In the genomic region with DNA sequence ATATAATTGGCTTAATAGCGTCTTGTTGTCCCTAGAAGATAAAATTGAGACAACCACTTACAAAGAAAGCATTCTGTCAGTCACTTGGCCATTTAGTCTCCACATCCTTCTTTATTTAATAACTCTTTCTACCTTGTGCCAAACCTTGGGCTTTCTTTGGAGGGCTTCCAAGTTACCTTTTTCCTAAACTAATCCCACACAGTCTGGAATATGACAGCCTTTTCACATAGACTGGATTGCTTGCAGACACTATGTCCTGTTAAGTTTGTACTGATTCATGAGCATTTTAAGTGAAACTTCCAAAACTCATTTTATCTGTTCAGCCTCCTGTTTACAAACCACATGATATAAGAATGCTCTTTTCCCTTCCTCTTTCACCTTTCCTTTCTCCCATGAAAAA, we compare ENCODE assay signal across 23 cellular contexts.
DNase-seq lines count a peak whose midpoint lies in the region; ATAC-seq, FAIRE-seq and TF ChIP-seq lines count a peak whose summit lies in the region.
"Had no signal": no experiment of that assay in that cellular context is flagged by ENCODE, and none has a peak within 500 bp of the region (broad histone marks: within the 10 kb centered on the region; RNA-seq: fewer than 3 reads in every experiment).

No MANE protein-coding gene starts in this region.

- no peaks in the 10 kb centered on the region for H3K36me3 Mint-ChIP-seq in CD8-positive, alpha-beta T cell
- H3K36me3 Mint-ChIP-seq in activated T-helper 2 cell treated with anti-CD3 and anti-CD28 coated beads, Interferon-gamma antibody, Interleukin-2, Interleukin-4, amounts not matched to agents 10 μg/mL and 5 μg/mL and 100 μg/mL, durations not matched to agents 14 hours and 24 hours and 36 hours (ENCODE audit: low read depth) = no peaks in the 10 kb centered on the region
- H3K36me3 Mint-ChIP-seq: CD14-positive monocyte had no signal

- H3K27me3 ChIP-seq in CD8-positive, alpha-beta T cell (ENCODE audit: insufficient read depth, low read length) = no peaks in the 10 kb centered on the region
- H3K27me3 ChIP-seq: BLaER1 treated with 17β-estradiol and CSF1 and Interleukin-3, amounts not matched to agents 10 nM and 100 nM had no signal

- no peaks in the 10 kb centered on the region for H3K27me3 Mint-ChIP-seq in CD8-positive, alpha-beta T cell (ENCODE audit: low read depth)
- no peaks in the 10 kb centered on the region for H3K27me3 Mint-ChIP-seq in activated T-helper 2 cell treated with anti-CD3 and anti-CD28 coated beads, Interferon-gamma antibody, Interleukin-2, Interleukin-4, amounts not matched to agents 10 μg/mL and 5 μg/mL and 100 μg/mL, durations not matched to agents 14 hours and 24 hours and 36 hours (ENCODE audit: low read depth)
- H3K27me3 Mint-ChIP-seq: B cell; CD4-positive, alpha-beta T cell had no signal

- no peak overlapping the region for H3K27ac Mint-ChIP-seq in CD8-positive, alpha-beta T cell
- H3K27ac Mint-ChIP-seq in activated T-helper 2 cell treated with anti-CD3 and anti-CD28 coated beads, Interferon-gamma antibody, Interleukin-2, Interleukin-4, amounts not matched to agents 10 μg/mL and 5 μg/mL and 100 μg/mL, durations not matched to agents 14 hours and 24 hours and 36 hours = no peak overlapping the region
- H3K27ac Mint-ChIP-seq: B cell; CD14-positive monocyte; CD4-positive, alpha-beta T cell; HFFc6 had no signal

- ATAC-seq in CD8-positive, alpha-beta T cell = no peak
- ATAC-seq in HG03025 (IDR thresholded peaks at IDR 0.05; ENCODE audit: low FRiP score, unreplicated experiment) = no peak
- ATAC-seq: GM12878 had no signal

- no peaks in the 10 kb centered on the region for H3K9me3 Mint-ChIP-seq in CD8-positive, alpha-beta T cell
- no peaks in the 10 kb centered on the region for H3K9me3 Mint-ChIP-seq in activated T-helper 2 cell treated with anti-CD3 and anti-CD28 coated beads, Interferon-gamma antibody, Interleukin-2, Interleukin-4, amounts not matched to agents 10 μg/mL and 5 μg/mL and 100 μg/mL, durations not matched to agents 14 hours and 24 hours and 36 hours
- H3K9me3 Mint-ChIP-seq: CD4-positive, alpha-beta T cell had no signal

- no peak for TF ChIP-seq CTCF in D721Med (IDR thresholded peaks at IDR 0.05; ENCODE audit: insufficient read depth, missing control alignments)
- TF ChIP-seq CTCF in CD8-positive, alpha-beta T cell (IDR thresholded peaks at IDR 0.05) = no peak

- CTCF ChIA-PET in CD8-positive, alpha-beta T cell (lab: Charles Lee) = no interaction called here

- POLR2A ChIA-PET in CD8-positive, alpha-beta T cell (lab: Charles Lee) = no interaction called here

- peak; percentile 85 for FAIRE-seq in D721Med (lab: Jason Lieb, UNC)
- FAIRE-seq: A204.1, GM12878, GM18507, H54 had no signal

- intact Hi-C loops in CD8-positive, alpha-beta T cell (cut with DNase I, micrococcal nuclease) = no loop called here
- intact Hi-C loops in activated T-helper 2 cell treated with anti-CD3 and anti-CD28 coated beads, Interferon-gamma antibody, Interleukin-2, Interleukin-4, amounts not matched to agents 10 μg/mL and 5 μg/mL and 100 μg/mL, durations not matched to agents 14 hours and 24 hours and 36 hours (cut with micrococcal nuclease) = no loop called here

- no peaks in the 10 kb centered on the region for H3K36me3 ChIP-seq in CD8-positive, alpha-beta T cell (ENCODE audit: insufficient read depth, low read length)
- H3K36me3 ChIP-seq: HAP-1 had no signal

- no peaks in the 10 kb centered on the region for H3K9me3 ChIP-seq in CD8-positive, alpha-beta T cell (ENCODE audit: low read length)
- H3K9me3 ChIP-seq: HAP-1 had no signal

- no peak overlapping the region for H3K4me3 ChIP-seq in CD8-positive, alpha-beta T cell (ENCODE audit: low read depth, low read length)
- H3K4me3 ChIP-seq: BLaER1 treated with 17β-estradiol and CSF1 and Interleukin-3, amounts not matched to agents 10 nM and 100 nM; GM12878; HAP-1 had no signal

- H3K27ac ChIP-seq in CD8-positive, alpha-beta T cell (ENCODE audit: low read depth, low read length) = no peak overlapping the region
- H3K27ac ChIP-seq: BLaER1 treated with 17β-estradiol and CSF1 and Interleukin-3, amounts not matched to agents 10 nM and 100 nM had no signal

- no peaks in the 10 kb centered on the region for H3K4me1 ChIP-seq in CD8-positive, alpha-beta T cell (ENCODE audit: insufficient read depth, low read length)

- peak; percentile 21 for DNase-seq in NCI-H82 (lab: John Stamatoyannopoulos, UW)
- DNase-seq in NCI-H82 treated with DMSO at 0.1 percent for 48 hours (lab: John Stamatoyannopoulos, UW; ENCODE audit: unreplicated experiment) = no peak
- no peak for DNase-seq in D721Med (ENCODE audit: insufficient read length, low spot score)
- DNase-seq in NCI-H1105 treated with DMSO at 0.1 percent for 48 hours (lab: John Stamatoyannopoulos, UW) = peak; percentile 76
- no peak for DNase-seq in CD8-positive, alpha-beta T cell
- DNase-seq in activated T-helper 2 cell treated with anti-CD3 and anti-CD28 coated beads, Interferon-gamma antibody, Interleukin-2, Interleukin-4, amounts not matched to agents 10 μg/mL and 5 μg/mL and 100 μg/mL, durations not matched to agents 14 hours and 24 hours and 36 hours (ENCODE audit: low spot score) = no peak
- DNase-seq: CD4-positive, alpha-beta T cell; COR-L47; DMS 273 treated with DMSO at 0.1 percent for 48 hours; DMS79; EL; GDM1; GOT3; HFFc6 had no signal

- no peaks in the 10 kb centered on the region for H3K4me1 Mint-ChIP-seq in CD8-positive, alpha-beta T cell (ENCODE audit: low read depth)
- no peaks in the 10 kb centered on the region for H3K4me1 Mint-ChIP-seq in activated T-helper 2 cell treated with anti-CD3 and anti-CD28 coated beads, Interferon-gamma antibody, Interleukin-2, Interleukin-4, amounts not matched to agents 10 μg/mL and 5 μg/mL and 100 μg/mL, durations not matched to agents 14 hours and 24 hours and 36 hours (ENCODE audit: low read depth)
- H3K4me1 Mint-ChIP-seq: B cell, CD14-positive monocyte had no signal

- no peak overlapping the region for H3K4me3 Mint-ChIP-seq in CD8-positive, alpha-beta T cell
- no peak overlapping the region for H3K4me3 Mint-ChIP-seq in activated T-helper 2 cell treated with anti-CD3 and anti-CD28 coated beads, Interferon-gamma antibody, Interleukin-2, Interleukin-4, amounts not matched to agents 10 μg/mL and 5 μg/mL and 100 μg/mL, durations not matched to agents 14 hours and 24 hours and 36 hours (ENCODE audit: low read depth)
- H3K4me3 Mint-ChIP-seq: B cell; CD14-positive monocyte; CD4-positive, alpha-beta T cell; HFFc6 had no signal

Comparison
In these comparisons a context has a peak if more than half of its experiments do, and no peak if none do; other contexts are left out.
1. DNase-seq: peak in NCI-H82 (single experiment) and NCI-H1105 treated with DMSO at 0.1 percent for 48 hours (single experiment); none in NCI-H82 treated with DMSO at 0.1 percent for 48 hours (single experiment), D721Med (single experiment), CD8-positive, alpha-beta T cell (0 of 7) and activated T-helper 2 cell treated with anti-CD3 and anti-CD28 coated beads, Interferon-gamma antibody, Interleukin-2, Interleukin-4, amounts not matched to agents 10 μg/mL and 5 μg/mL and 100 μg/mL, durations not matched to agents 14 hours and 24 hours and 36 hours (single experiment).